Comparison of ENCODE assay signal across 8 cellular contexts in the genomic region with DNA sequence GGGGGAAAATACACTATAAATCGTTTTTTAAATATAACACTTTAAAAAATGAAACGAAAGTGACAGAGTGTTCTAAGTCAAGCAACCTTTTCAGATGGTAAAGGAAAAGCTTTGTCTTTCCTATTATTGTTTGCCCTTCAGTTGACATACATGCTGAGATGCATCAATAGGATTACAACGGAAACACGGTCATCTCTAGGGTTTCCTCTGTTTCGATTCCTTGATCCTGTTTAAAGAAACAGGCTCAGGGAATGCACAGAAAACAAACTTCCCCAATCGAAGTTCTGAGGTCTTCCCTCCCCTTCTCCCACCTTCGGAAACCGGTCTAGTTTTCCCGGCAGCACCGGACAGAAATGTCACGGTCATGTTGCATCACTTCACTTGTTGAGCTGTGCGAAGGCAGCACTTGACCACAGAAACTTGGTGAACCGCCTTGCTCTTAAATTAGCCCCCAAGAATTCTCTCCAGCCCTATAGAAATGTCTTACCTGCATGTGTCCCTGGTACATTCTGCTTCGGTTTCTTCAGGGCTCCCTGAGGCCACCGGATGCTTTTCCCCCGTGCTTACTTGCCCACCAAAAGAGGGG. TPM values are rescaled to one million over a fixed set of nuclear protein-coding genes. Genes with fewer than 3 reads are reported as not detected.
A peak's percentile ranks its signal among the peaks of the same experiment; 100 is the strongest.
DNase-seq lines count a peak whose midpoint lies in the region; FAIRE-seq and TF ChIP-seq lines count a peak whose summit lies in the region.

No MANE protein-coding gene starts in this region.

- no peaks in the 10 kb centered on the region for H3K4me1 Mint-ChIP-seq in type B pancreatic cell (ENCODE audit: unreplicated experiment)

- TF ChIP-seq EP300 in H1 (IDR thresholded peaks at IDR 0.05; ENCODE audit: borderline replicate concordance in 1 of 2, low read depth in 2 of 2, low read length in 2 of 2) = no peak

- H3K9me3 ChIP-seq in H1 (ENCODE audit: insufficient read depth in 2 of 2, low read depth in 1 of 2, low read length in 1 of 2) = no peaks in the 10 kb centered on the region

- H3K23ac ChIP-seq in H1 (ENCODE audit: insufficient read length) = no peak overlapping the region

- peak overlapping the region; percentile 17; the same call in 1 of the 2 replicates for H2BK5ac ChIP-seq in H1 (ENCODE audit: low read depth, low read length)

- peaks cover 8% of the 10 kb centered on the region for H3K23me2 ChIP-seq in H1 (ENCODE audit: low read depth, low read length)

- H2BK15ac ChIP-seq in H1 (ENCODE audit: low read length) = no peak overlapping the region

- TF ChIP-seq CTCF in H1 (IDR thresholded peaks at IDR 0.05; ENCODE audit: control extremely low read depth in 1 of 3, insufficient read depth in 1 of 3, low read depth in 1 of 3, low read length in 3 of 3) = no peak
- TF ChIP-seq CTCF in type B pancreatic cell (conservative IDR thresholded peaks at IDR 0.05) = no peak

- peak overlapping the region in 3 of 4 experiments; percentile 15 to 79 (median 26); a peak in 6 of 7 replicates for H3K9ac ChIP-seq in H1 (replicated peaks in 1 of 4; ENCODE audit: extremely low read depth in 1 of 4, low read depth in 3 of 4, low read length in 3 of 4)

- no peak overlapping the region for H3K56ac ChIP-seq in H1 (replicated peaks; ENCODE audit: insufficient read length, low read depth, low read length)

- H4K20me1 ChIP-seq in H1 (replicated peaks in 1 of 2; ENCODE audit: control insufficient read depth in 1 of 2, insufficient read depth in 2 of 2, low read length in 2 of 2) = no peaks in the 10 kb centered on the region

- no peak overlapping the region for H3K14ac ChIP-seq in H1 (ENCODE audit: insufficient read length)

- WGBS in H1 (ENCODE audit: extremely low coverage in 1 of 2, insufficient coverage in 1 of 2, insufficient read length in 1 of 2, insufficient replicate concordance in 2 of 2, low coverage in 1 of 2, low lambda C conversion rate in 2 of 2, missing lambda C conversion rate in 1 of 2), 2 experiments = 3% methylated on average over 16 of the region's 16 CpGs; no CpG with 5 or more reads in 1 of the 2 experiments

- H3K27me3 ChIP-seq in H7 (ENCODE audit: control insufficient read depth, insufficient read depth, low read length) (peaks cover 7% of the 10 kb centered on the region; the same call in 1 of the 2 replicates), H1 (replicated peaks in 1 of 4; ENCODE audit: control insufficient read depth in 3 of 4, extremely low read depth in 1 of 4, insufficient read depth in 3 of 4, low read length in 3 of 4) (peaks cover 0 to 3% (median 1%) of the 10 kb centered on the region in 4 experiments; a peak in 1 of 7 replicates)

- H4K8ac ChIP-seq in H1 (ENCODE audit: extremely low read depth, insufficient read depth, low read length) = no peak overlapping the region

- POLR2A ChIA-PET in H1 (lab: Charles Lee; ENCODE audit: partially characterized antibody) = interaction anchor here (0.6 to 2.0 kb wide), 16 partner anchors 9 to 766 kb away, joined by 3 to 7 read pairs (median 4); partner anchors contain the start of gene TTC14

- H3K36me3 Mint-ChIP-seq in type B pancreatic cell = no peaks in the 10 kb centered on the region

- peak overlapping the region; percentile 72 to 98 for H3K4me2 ChIP-seq in H1 (ENCODE audit: insufficient read depth in 1 of 2, low read depth in 2 of 2, low read length in 2 of 2)

- H2BK12ac ChIP-seq in H1 (ENCODE audit: low read depth, low read length) = no peak overlapping the region

- H3K9me3 Mint-ChIP-seq in type B pancreatic cell = no peaks in the 10 kb centered on the region

- CTCF ChIA-PET in H1 (lab: Charles Lee; ENCODE audit: partially characterized antibody) = interaction anchor here (0.9 to 1.6 kb wide), 2 partner anchors 225 to 299 kb away, joined by 3 to 4 read pairs; no protein-coding TSS in a partner anchor

- no peak overlapping the region for H4K91ac ChIP-seq in H1 (replicated peaks; ENCODE audit: insufficient read length, low read length)

- DNase-seq in NCI-H2171 treated with DMSO at 0.1 percent for 48 hours (lab: John Stamatoyannopoulos, UW) (peak; percentile 54), NCI-H2171 (lab: John Stamatoyannopoulos, UW) (no peak), H7 (no peak), NCI-H146 (lab: John Stamatoyannopoulos, UW) (peak; percentile 73), H1 (ENCODE audit: low read depth in 1 of 2, low spot score in 2 of 2) (no peak), type B pancreatic cell (ENCODE audit: extremely low spot score, unreplicated experiment) (no peak), HUDEP-2 (lab: John Stamatoyannopoulos, UW; ENCODE audit: unreplicated experiment in 76 of 76) (no peak), dermis blood vessel endothelial cell (no peak)

- H2AFZ ChIP-seq in H1 (ENCODE audit: low read length) = 0 out of 2 replicates have a peak overlapping the region, but pooled peaks have one; percentile 0

- H3K4me3 ChIP-seq in H7 (ENCODE audit: insufficient read depth, low read depth, low read length) (peak overlapping the region; percentile 67), H1 (ENCODE audit: extremely low read depth in 1 of 4, insufficient read depth in 2 of 4, low read depth in 3 of 4, low read length in 4 of 4) (peak overlapping the region; percentile 51 to 76 (median 66))

- H3K4me1 ChIP-seq in H1 (replicated peaks in 1 of 4; ENCODE audit: control insufficient read depth in 3 of 4, insufficient read depth in 4 of 4, low read length in 3 of 4) = peaks cover 0 to 9% (median 3%) of the 10 kb centered on the region in 4 experiments; a peak in 2 of 7 replicates

- H3K4ac ChIP-seq in H1 (replicated peaks; ENCODE audit: insufficient read length, low read depth, low read length) = no peak overlapping the region

- peak overlapping the region; percentile 4; the same call in 1 of the 2 replicates for H3K18ac ChIP-seq in H1 (ENCODE audit: extremely low read depth, low read length)

- TF ChIP-seq POLR2A in H1 (IDR thresholded peaks at IDR 0.05; ENCODE audit: control extremely low read depth in 1 of 2, low read depth in 2 of 2, low read length in 2 of 2) = no peak

- H3K79me1 ChIP-seq in H1 (ENCODE audit: low read depth, low read length) = no peaks in the 10 kb centered on the region

- H3K36me3 ChIP-seq in H7 (replicated peaks; ENCODE audit: control insufficient read depth, insufficient read depth, low read length) (no peaks in the 10 kb centered on the region), H1 (ENCODE audit: control insufficient read depth in 2 of 4, insufficient read depth in 4 of 4, low read length in 3 of 4) (no peaks in the 10 kb centered on the region)

- H3K79me2 ChIP-seq in H1 (ENCODE audit: control insufficient read depth in 1 of 2, insufficient read depth in 2 of 2, low read length in 2 of 2) = no peaks in the 10 kb centered on the region; a peak in 1 of 4 replicates

- no peak overlapping the region for H2AK5ac ChIP-seq in H1 (ENCODE audit: low read depth, low read length)

- H3K27ac Mint-ChIP-seq in type B pancreatic cell = no peak overlapping the region

- TF ChIP-seq RAD21 in H1 (IDR thresholded peaks at IDR 0.05 in 1 of 2, conservative IDR thresholded peaks at IDR 0.05 in 1 of 2; ENCODE audit: low read depth in 2 of 2, low read length in 2 of 2) = no peak

- no peak for FAIRE-seq in H1 (lab: Jason Lieb, UNC)

- H3K27ac ChIP-seq in H1 (ENCODE audit: low read depth, low read length) = no peak overlapping the region

- H2BK20ac ChIP-seq in H1 (ENCODE audit: low read length) = no peak overlapping the region

- peaks cover 89% of the 10 kb centered on the region for H3K27me3 Mint-ChIP-seq in type B pancreatic cell

- no peak overlapping the region for H4K5ac ChIP-seq in H1 (ENCODE audit: insufficient read length, low read depth, low read length)

- peak overlapping the region; percentile 83 for H3K4me3 Mint-ChIP-seq in type B pancreatic cell

- no peak overlapping the region for H2BK120ac ChIP-seq in H1 (replicated peaks; ENCODE audit: low read depth, low read length)

TF ChIP-seq in H1, 55 proteins besides CTCF, POLR2A, EP300 and RAD21:
- TF ChIP-seq SIN3A (conservative IDR thresholded peaks at IDR 0.05 in 1 of 2, IDR thresholded peaks at IDR 0.05 in 1 of 2; ENCODE audit: low read depth in 1 of 2, low read length in 2 of 2) (0 out of 4 replicates have a peak, but pooled peaks of 1 of the 2 experiments have one; percentile 56), SAP30 (IDR thresholded peaks at IDR 0.05; ENCODE audit: insufficient read depth, insufficient replicate concordance, low read length) (peak; percentile 64), SP1 (IDR thresholded peaks at IDR 0.05; ENCODE audit: low read depth, low read length) (0 out of 2 replicates have a peak, but pooled peaks have one; percentile 37), KDM4A (IDR thresholded peaks at IDR 0.05; ENCODE audit: low read depth, low read length, severe bottlenecking) (no peak), ASH2L (IDR thresholded peaks at IDR 0.05; ENCODE audit: low read length) (peak; percentile 22), CEBPB (IDR thresholded peaks at IDR 0.05; ENCODE audit: low read depth, low read length) (peak; percentile 84), CBX5 (IDR thresholded peaks at IDR 0.05; ENCODE audit: low read depth, low read length) (no peak)

RNA-seq across cellular contexts. Expression of gene PEX5L, which starts 0.6 kb away (rescaled TPM):
- 0.45 and 1.9 TPM in 2 replicates for total RNA-seq in H7 (2014; rRNA removed; shearing (Covaris generic))
- total RNA-seq in H1 (2021; fragmentation: NEBNext Ultra II Directional; extraction: Animal tissue kit (Norgen Biotek cat#: 25700)) = 4.2 and 4.9 TPM in 2 replicates
- 0.80 and 0.89 TPM in 2 replicates for polyA plus RNA-seq in H1 (2011; rRNA removed)
- 1.1 TPM for polyA plus RNA-seq in H1 (2011; cell fraction: cytosol; rRNA removed)
- 4.4 TPM for polyA plus RNA-seq in H1 (2011; cell fraction: nucleus; rRNA removed)
- polyA plus RNA-seq in H1 (2012, experiment 1 of 2) = 1.1 to 1.8 TPM (median 1.7 TPM) in 4 replicates
- 0.28 TPM for polyA plus RNA-seq in H1 (2012, experiment 2 of 2)
- polyA plus RNA-seq in H1 (2013, experiment 1 of 2) = 2.6 TPM
- polyA plus RNA-seq in H1 (2013, experiment 2 of 2) = 2.4 TPM
- 2.5 and 2.6 TPM in 2 replicates for polyA minus RNA-seq in H1 (2011; rRNA and poly(A)+ RNA removed)
- polyA minus RNA-seq in H1 (2011; cell fraction: cytosol; rRNA and poly(A)+ RNA removed) = 2.3 TPM
- 23.7 TPM for polyA minus RNA-seq in H1 (2011; cell fraction: nucleus; rRNA and poly(A)+ RNA removed)
- total RNA-seq in type B pancreatic cell (ENCODE audit: low replicate concordance) (1.1 and 2.4 TPM in 2 replicates), dermis blood vessel endothelial cell (not detected in 2 replicates)

Comparison
In these comparisons a context has a peak if more than half of its experiments do, and no peak if none do; other contexts are left out.
1. DNase-seq: peak in NCI-H2171 treated with DMSO at 0.1 percent for 48 hours (single experiment) and NCI-H146 (single experiment); none in NCI-H2171 (single experiment), H7 (single experiment), H1 (0 of 2), type B pancreatic cell (single experiment), HUDEP-2 (0 of 76) and dermis blood vessel endothelial cell (single experiment).